15 cellular contexts compared by ENCODE assay signal in the genomic region with DNA sequence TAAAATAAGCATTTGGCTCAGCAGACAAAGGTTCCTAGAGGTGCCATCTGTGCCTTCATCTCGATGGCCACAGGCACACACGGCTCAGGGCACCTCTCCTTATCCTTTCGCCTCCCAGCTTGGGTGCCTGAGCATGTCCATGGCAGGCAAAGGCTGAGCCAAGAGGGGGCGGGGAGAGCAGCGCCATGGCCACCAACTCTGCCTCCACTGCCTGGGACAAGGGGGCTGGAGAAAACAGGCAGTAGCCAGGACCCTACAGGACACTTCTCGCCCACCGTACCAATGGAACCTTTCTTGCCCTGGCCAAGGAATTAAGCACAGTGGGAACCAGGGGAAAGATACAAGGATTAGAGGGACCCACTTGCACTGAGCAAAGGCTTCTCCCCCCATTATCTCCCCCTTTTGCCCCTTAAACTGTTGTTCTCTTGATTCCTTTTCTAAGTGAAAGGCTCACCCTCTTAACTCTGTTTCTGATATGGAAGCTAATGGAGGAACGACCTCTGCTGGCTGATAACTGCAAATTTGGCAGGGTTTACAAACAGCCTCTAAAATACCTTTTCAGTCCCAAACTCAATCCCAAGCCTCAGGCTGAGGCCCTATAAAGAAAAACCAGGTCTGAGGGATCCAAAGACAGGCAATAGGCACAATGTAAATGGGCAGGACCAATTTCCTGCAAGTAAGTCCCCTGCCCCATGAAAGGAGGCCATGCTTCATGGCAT.
DNase-seq lines count a peak whose midpoint lies in the region; ATAC-seq and TF ChIP-seq lines count a peak whose summit lies in the region.
"Had no signal": no experiment of that assay in that cellular context is flagged by ENCODE, and none has a peak within 500 bp of the region (broad histone marks: within the 10 kb centered on the region; RNA-seq: fewer than 3 reads in every experiment).

No MANE protein-coding gene starts in this region.

- H3K56ac ChIP-seq in IMR-90 (ENCODE audit: extremely low read depth, insufficient read depth, low read length) = no peak overlapping the region

- in situ Hi-C loops in IMR-90 (cut with MboI; ENCODE audit: low sequenced_read_pairs) = no loop called here

- H3K18ac ChIP-seq in IMR-90 (ENCODE audit: low read depth, low read length) (no peak overlapping the region), neuronal stem cell (ENCODE audit: low read length) (peak overlapping the region; percentile 36)

- H4K20me1 ChIP-seq in IMR-90 (ENCODE audit: insufficient read depth, low read length) = no peaks in the 10 kb centered on the region

- peak; percentile 21 for DNase-seq in NCI-H748 (lab: John Stamatoyannopoulos, UW; ENCODE audit: unreplicated experiment)
- DNase-seq in NCI-H748 treated with DMSO at 0.1 percent for 48 hours (lab: John Stamatoyannopoulos, UW) = no peak
- no peak for DNase-seq in IMR-90
- DNase-seq in WTC11 (ENCODE audit: low spot score) = no peak
- no peak for DNase-seq in neuronal stem cell (ENCODE audit: low spot score)
- DNase-seq in central memory CD4-positive, alpha-beta T cell = no peak
- no peak for DNase-seq in activated CD8-positive, alpha-beta memory T cell treated with anti-CD3 and anti-CD28 coated beads, Interleukin-2, amount 10 ng/mL, durations not matched to agents 7 days and 5 days
- DNase-seq: activated CD8-positive, alpha-beta T cell treated with anti-CD3 and anti-CD28 coated beads for 36 hours; amygdala; NCI-H2227 treated with DMSO at 0.1 percent for 48 hours; occipital lobe; stimulated activated CD4-positive, alpha-beta T cell treated with anti-CD3 and anti-CD28 coated beads, Interleukin-4, amount 100 ng/mL, for 24 hours; testis had no signal

- no TSS peak for BruUV-seq in IMR-90 (replicated peaks; lab: Mats Ljungman, UMichigan)

- H4K91ac ChIP-seq in IMR-90 (ENCODE audit: insufficient read depth, low read depth, low read length) (no peak overlapping the region), neuronal stem cell (ENCODE audit: low read depth, low read length, poor library complexity) (no peak overlapping the region)

- H3K4me1 Mint-ChIP-seq in WTC11 = no peaks in the 10 kb centered on the region
- H3K4me1 Mint-ChIP-seq in activated CD8-positive, alpha-beta memory T cell treated with anti-CD3 and anti-CD28 coated beads, Interleukin-2, amount 10 ng/mL, durations not matched to agents 7 days and 5 days = no peaks in the 10 kb centered on the region

- H3K4me3 ChIP-seq in IMR-90 (ENCODE audit: insufficient read depth, low read depth, low read length) = no peak overlapping the region
- no peak overlapping the region for H3K4me3 ChIP-seq in neuronal stem cell (ENCODE audit: low read length in 2 of 2)
- H3K4me3 ChIP-seq: SK-N-MC, testis had no signal

- no peak overlapping the region for H4K5ac ChIP-seq in IMR-90 (ENCODE audit: low read depth, low read length)

- no peak for TF ChIP-seq POLR2A in IMR-90 (IDR thresholded peaks at IDR 0.05; ENCODE audit: low read depth, low read length)

- H2BK20ac ChIP-seq in IMR-90 (ENCODE audit: low read depth, low read length) = no peak overlapping the region

- H3K36me3 Mint-ChIP-seq in WTC11 = no peaks in the 10 kb centered on the region
- H3K36me3 Mint-ChIP-seq in activated CD8-positive, alpha-beta memory T cell treated with anti-CD3 and anti-CD28 coated beads, Interleukin-2, amount 10 ng/mL, durations not matched to agents 7 days and 5 days = no peaks in the 10 kb centered on the region

- 0 out of 2 replicates have a peak, but pooled peaks cover 3% of the 10 kb centered on the region for H3K27me3 Mint-ChIP-seq in WTC11 (ENCODE audit: low read depth)
- no peaks in the 10 kb centered on the region for H3K27me3 Mint-ChIP-seq in activated CD8-positive, alpha-beta memory T cell treated with anti-CD3 and anti-CD28 coated beads, Interleukin-2, amount 10 ng/mL, durations not matched to agents 7 days and 5 days
- H3K27me3 Mint-ChIP-seq: activated CD8-positive, alpha-beta T cell treated with anti-CD3 and anti-CD28 coated beads for 36 hours had no signal

- H3K23ac ChIP-seq in IMR-90 (ENCODE audit: low read depth, low read length) = no peak overlapping the region
- no peak overlapping the region for H3K23ac ChIP-seq in neuronal stem cell (ENCODE audit: low read depth, low read length, poor library complexity)

- no peak for TF ChIP-seq CTCF in IMR-90 (conservative IDR thresholded peaks at IDR 0.05; ENCODE audit: low read depth, low read length)
- no peak for TF ChIP-seq CTCF in WTC11 (IDR thresholded peaks at IDR 0.05)

- H3K9me3 ChIP-seq in IMR-90 (ENCODE audit: control insufficient read depth, insufficient read depth, low read length) = peaks cover 3% of the 10 kb centered on the region; the same call in 1 of the 2 replicates
- H3K9me3 ChIP-seq in neuronal stem cell (replicated peaks in 1 of 2; ENCODE audit: control insufficient read depth in 2 of 2, insufficient read depth in 1 of 2, low read depth in 1 of 2, low read length in 2 of 2) = no peaks in the 10 kb centered on the region
- H3K9me3 ChIP-seq: testis had no signal

- POLR2A ChIA-PET in IMR-90 (lab: Charles Lee; ENCODE audit: unreplicated experiment) = no interaction called here
- POLR2A ChIA-PET in WTC11 (lab: Charles Lee) = no interaction called here

- no peak overlapping the region for H3K4me3 Mint-ChIP-seq in WTC11
- no peak overlapping the region for H3K4me3 Mint-ChIP-seq in activated CD8-positive, alpha-beta memory T cell treated with anti-CD3 and anti-CD28 coated beads, Interleukin-2, amount 10 ng/mL, durations not matched to agents 7 days and 5 days
- H3K4me3 Mint-ChIP-seq: activated CD8-positive, alpha-beta T cell treated with anti-CD3 and anti-CD28 coated beads for 36 hours had no signal

- H2AK9ac ChIP-seq in IMR-90 (replicated peaks; ENCODE audit: low read depth, low read length, poor library complexity) = no peak overlapping the region

- no peak for ATAC-seq in IMR-90 (ENCODE audit: low read depth)
- ATAC-seq in WTC11 = peak; percentile 71
- no peak for ATAC-seq in activated CD8-positive, alpha-beta memory T cell treated with anti-CD3 and anti-CD28 coated beads, Interleukin-2, amount 10 ng/mL, durations not matched to agents 7 days and 5 days
- ATAC-seq in HG02571 (IDR thresholded peaks at IDR 0.05; ENCODE audit: unreplicated experiment) = no peak
- ATAC-seq: activated CD8-positive, alpha-beta T cell treated with anti-CD3 and anti-CD28 coated beads for 36 hours had no signal

- TF ChIP-seq RAD21 in IMR-90 (IDR thresholded peaks at IDR 0.05; ENCODE audit: low read length) = no peak

- H3K4me1 ChIP-seq in IMR-90 (ENCODE audit: control insufficient read depth, insufficient read depth, low read length) = no peaks in the 10 kb centered on the region
- H3K4me1 ChIP-seq in neuronal stem cell (ENCODE audit: control insufficient read depth in 2 of 2, insufficient read depth in 1 of 2, low read depth in 1 of 2, low read length in 2 of 2) = no peaks in the 10 kb centered on the region
- H3K4me1 ChIP-seq: testis had no signal

- H3K9me3 Mint-ChIP-seq in WTC11 = peaks cover 13% of the 10 kb centered on the region
- H3K9me3 Mint-ChIP-seq in activated CD8-positive, alpha-beta memory T cell treated with anti-CD3 and anti-CD28 coated beads, Interleukin-2, amount 10 ng/mL, durations not matched to agents 7 days and 5 days (ENCODE audit: low read depth) = peaks cover 5% of the 10 kb centered on the region
- H3K9me3 Mint-ChIP-seq: activated CD8-positive, alpha-beta T cell treated with anti-CD3 and anti-CD28 coated beads for 36 hours had no signal

- H3K36me3 ChIP-seq in IMR-90 (ENCODE audit: control insufficient read depth, insufficient read depth, low read length) (no peaks in the 10 kb centered on the region), neuronal stem cell (replicated peaks in 1 of 2; ENCODE audit: control insufficient read depth in 2 of 2, insufficient read depth in 2 of 2, low read length in 2 of 2) (no peaks in the 10 kb centered on the region)

- H3K4me2 ChIP-seq in IMR-90 (ENCODE audit: low read depth, low read length) (no peak overlapping the region), neuronal stem cell (ENCODE audit: insufficient read depth, low read length, poor library complexity, severe bottlenecking) (no peak overlapping the region)

- H4K8ac ChIP-seq in IMR-90 (ENCODE audit: low read depth in 2 of 2, low read length in 2 of 2) (no peak overlapping the region), neuronal stem cell (ENCODE audit: low read depth, low read length) (no peak overlapping the region)

- H2AK5ac ChIP-seq in IMR-90 (ENCODE audit: low read depth, low read length) = no peak overlapping the region
- no peak overlapping the region for H2AK5ac ChIP-seq in neuronal stem cell (ENCODE audit: low read depth, low read length)

- CTCF ChIA-PET in IMR-90 (lab: Yijun Ruan, JAX) (no interaction called here), WTC11 (lab: Charles Lee) (interaction anchor here (0.6 to 1.9 kb wide), 6 partner anchors 11 to 489 kb away, joined by 3 to 4 read pairs (median 4); no protein-coding TSS in a partner anchor)
- CTCF ChIA-PET in activated CD8-positive, alpha-beta memory T cell treated with anti-CD3 and anti-CD28 coated beads, Interleukin-2, amount 10 ng/mL, durations not matched to agents 7 days and 5 days (lab: Charles Lee) = no interaction called here

- H3K27ac Mint-ChIP-seq in WTC11 = no peak overlapping the region
- no peak overlapping the region for H3K27ac Mint-ChIP-seq in activated CD8-positive, alpha-beta memory T cell treated with anti-CD3 and anti-CD28 coated beads, Interleukin-2, amount 10 ng/mL, durations not matched to agents 7 days and 5 days
- H3K27ac Mint-ChIP-seq: activated CD8-positive, alpha-beta T cell treated with anti-CD3 and anti-CD28 coated beads for 36 hours had no signal

- H2BK12ac ChIP-seq in neuronal stem cell (ENCODE audit: low read length) = no peak overlapping the region

- no peak overlapping the region for H2BK120ac ChIP-seq in IMR-90 (ENCODE audit: low read depth, low read length)
- peak overlapping the region; percentile 66 for H2BK120ac ChIP-seq in neuronal stem cell (ENCODE audit: low read depth, low read length)

- no peak overlapping the region for H3K9ac ChIP-seq in IMR-90 (ENCODE audit: low read depth, low read length)
- H3K9ac ChIP-seq in neuronal stem cell (ENCODE audit: low read depth, low read length, poor library complexity) = no peak overlapping the region

- H2BK15ac ChIP-seq in IMR-90 (ENCODE audit: low read depth, low read length) (no peak overlapping the region), neuronal stem cell (ENCODE audit: low read length) (no peak overlapping the region)

- H3K14ac ChIP-seq in IMR-90 (replicated peaks; ENCODE audit: low read depth, low read length) (no peak overlapping the region), neuronal stem cell (ENCODE audit: low read length) (no peak overlapping the region)

- H3K4ac ChIP-seq in IMR-90 (ENCODE audit: low read depth, low read length) = no peak overlapping the region
- H3K4ac ChIP-seq in neuronal stem cell (ENCODE audit: low read length) = no peak overlapping the region

- H3K27ac ChIP-seq in IMR-90 (ENCODE audit: insufficient read depth, low read length) (no peak overlapping the region), neuronal stem cell (replicated peaks; ENCODE audit: low read length) (no peak overlapping the region)
- H3K27ac ChIP-seq: SK-N-MC, testis had no signal

- no peaks in the 10 kb centered on the region for H3K79me1 ChIP-seq in IMR-90 (ENCODE audit: low read depth in 1 of 2, low read length in 2 of 2)
- no peaks in the 10 kb centered on the region for H3K79me1 ChIP-seq in neuronal stem cell (ENCODE audit: low read depth, low read length)

- dilution Hi-C loops in IMR-90 (cut with HindIII; ENCODE audit: low sequenced_read_pairs, unreplicated experiment) = no loop called here

- peak overlapping the region; percentile 43 for H2AFZ ChIP-seq in IMR-90 (replicated peaks; ENCODE audit: low read length, poor library complexity)
- H2AFZ ChIP-seq in neuronal stem cell (ENCODE audit: low read length) = no peak overlapping the region

- H2BK5ac ChIP-seq in IMR-90 (ENCODE audit: low read depth, low read length, poor library complexity, severe bottlenecking) (no peak overlapping the region), neuronal stem cell (ENCODE audit: low read length) (no peak overlapping the region)

- H3K9me1 ChIP-seq in IMR-90 (ENCODE audit: insufficient read depth, low read length) = no peaks in the 10 kb centered on the region

- no peaks in the 10 kb centered on the region for H3K27me3 ChIP-seq in IMR-90 (ENCODE audit: control insufficient read depth, insufficient read depth, low read length)
- H3K27me3 ChIP-seq in neuronal stem cell (ENCODE audit: control insufficient read depth in 3 of 3, insufficient read depth in 3 of 3, low read depth in 1 of 3, low read length in 3 of 3) = no peaks in the 10 kb centered on the region
- H3K27me3 ChIP-seq: testis had no signal

- intact Hi-C loops in IMR-90 (cut with micrococcal nuclease) = no loop called here

- 75% methylated on average over 2 of the region's 8 CpGs; no CpG with 5 or more reads in 1 of the 2 experiments for WGBS in IMR-90 (ENCODE audit: extremely low coverage in 2 of 2, insufficient read length in 1 of 2), 2 experiments
- no CpG with 5 or more reads among the region's 8 CpGs for WGBS in neuronal stem cell (ENCODE audit: extremely low coverage in 2 of 2, insufficient read length in 2 of 2, insufficient replicate concordance in 1 of 2), 2 donors
